6 cellular contexts compared by ENCODE assay signal in genomic region chr6:147651-148050, GRCh38.
DNase-seq lines count a peak whose midpoint lies in the region; ATAC-seq, FAIRE-seq and TF ChIP-seq lines count a peak whose summit lies in the region.
"Not testable (repeated sequence)": the region's sequence is repeated elsewhere in the genome, so short reads cannot be mapped to it uniquely, and the experiment has no call there.

No MANE protein-coding gene starts in this region.

- H3K4me1 ChIP-seq in K562 (replicated peaks in 1 of 2; ENCODE audit: control insufficient read depth in 2 of 2, insufficient read depth in 2 of 2, low read length in 2 of 2); HepG2 (ENCODE audit: insufficient read depth, low read length); testis: not testable (repeated sequence)

- not testable (repeated sequence) for H3K9me3 Mint-ChIP-seq in effector memory CD8-positive, alpha-beta T cell; stimulated activated effector memory CD8-positive, alpha-beta T cell treated with anti-CD3 and anti-CD28 coated beads, Interleukin-12 subunit alpha, Interleukin-12 subunit beta, amount 100 ng/mL, for 72 hours

- H3K27ac Mint-ChIP-seq in effector memory CD8-positive, alpha-beta T cell; stimulated activated effector memory CD8-positive, alpha-beta T cell treated with anti-CD3 and anti-CD28 coated beads, Interleukin-12 subunit alpha, Interleukin-12 subunit beta, amount 100 ng/mL, for 72 hours: not testable (repeated sequence)

- not testable (repeated sequence) for FAIRE-seq in K562 (lab: Jason Lieb, UNC); HepG2 (lab: Jason Lieb, UNC)

- H3K79me2 ChIP-seq in K562 (ENCODE audit: control insufficient read depth, insufficient read depth, low read length); HepG2 (ENCODE audit: insufficient read depth, low read length): not testable (repeated sequence)

- 93% methylated on average over 4 of the region's 5 CpGs for WGBS in K562 (ENCODE audit: insufficient coverage, low coverage, missing lambda C conversion rate)
- WGBS in HepG2 (ENCODE audit: low lambda C conversion rate), result 100% methylated on average over 5 of the region's 5 CpGs
- WGBS in testis, 2 donors, result 94% methylated on average over 4 of the region's 5 CpGs; no CpG with 5 or more reads in 1 of the 2 donors

- POLR2A ChIA-PET in K562 (lab: Yijun Ruan, JAX); HepG2 (lab: Yijun Ruan, JAX): not testable (repeated sequence)

- not testable (repeated sequence) for H3K4me1 Mint-ChIP-seq in effector memory CD8-positive, alpha-beta T cell (ENCODE audit: low read depth in 2 of 2); stimulated activated effector memory CD8-positive, alpha-beta T cell treated with anti-CD3 and anti-CD28 coated beads, Interleukin-12 subunit alpha, Interleukin-12 subunit beta, amount 100 ng/mL, for 72 hours

- not testable (repeated sequence) for BruUV-seq in K562 (replicated peaks; lab: Mats Ljungman, UMichigan); HepG2 (replicated peaks; lab: Mats Ljungman, UMichigan)

- not testable (repeated sequence) for H3K27me3 ChIP-seq in K562 (ENCODE audit: control insufficient read depth in 2 of 2, insufficient read depth in 2 of 2, low read length in 2 of 2); HepG2 (ENCODE audit: control insufficient read depth in 1 of 2, insufficient read depth in 2 of 2, low read length in 2 of 2); testis

- intact Hi-C loops in K562 (cut with micrococcal nuclease); HepG2 (cut with micrococcal nuclease; ENCODE audit: unreplicated experiment); testis (cut with DNase I; ENCODE audit: low total_unique reads): not testable (repeated sequence)

- ATAC-seq in K562, result not testable (repeated sequence)
- ATAC-seq in effector memory CD8-positive, alpha-beta T cell (replicated peaks), result peak; percentile 47
- peak; percentile 40 for ATAC-seq in HepG2
- peak; percentile 57 for ATAC-seq in stimulated activated effector memory CD8-positive, alpha-beta T cell treated with anti-CD3 and anti-CD28 coated beads, Interleukin-12 subunit alpha, Interleukin-12 subunit beta, amount 100 ng/mL, for 72 hours

- H3K36me3 ChIP-seq in K562 (ENCODE audit: control insufficient read depth, insufficient read depth, low read length); HepG2 (replicated peaks in 1 of 2; ENCODE audit: control insufficient read depth in 1 of 2, insufficient read depth in 2 of 2, low read length in 2 of 2); testis (ENCODE audit: low read depth, missing control alignments): not testable (repeated sequence)

- H3K9me1 ChIP-seq in K562 (ENCODE audit: control insufficient read depth, insufficient read depth, low read length), result not testable (repeated sequence)

- TF ChIP-seq CTCF in K562 (IDR thresholded peaks at IDR 0.05 in 2 of 3, conservative IDR thresholded peaks at IDR 0.05 in 1 of 3; ENCODE audit: insufficient read depth in 2 of 3, low read depth in 1 of 3, low read length in 3 of 3); HepG2 (CRISPR knock-in tag; IDR thresholded peaks at IDR 0.05); testis (IDR thresholded peaks at IDR 0.05): not testable (repeated sequence)

- in situ Hi-C loops in K562 (cut with MboI); HepG2 (cut with HindIII; ENCODE audit: extremely low pct_ligation_motif_present, low pct_unique_long_range_greater_than_20kb): not testable (repeated sequence)

- TF ChIP-seq EP300 in K562 (IDR thresholded peaks at IDR 0.05; ENCODE audit: low read length); HepG2 (IDR thresholded peaks at IDR 0.05; ENCODE audit: low read depth in 2 of 2, low read length in 2 of 2); HepG2 (CRISPR knock-in tag; IDR thresholded peaks at IDR 0.05; ENCODE audit: borderline replicate concordance): not testable (repeated sequence)

- H3K4me2 ChIP-seq in K562 (ENCODE audit: insufficient read depth, low read length); HepG2 (ENCODE audit: low read depth, low read length): not testable (repeated sequence)

- peaks cover 8 to 11% of the 10 kb centered on the region in 2 donors for H3K27me3 Mint-ChIP-seq in effector memory CD8-positive, alpha-beta T cell

- not testable (repeated sequence) for H3K27ac ChIP-seq in K562 (ENCODE audit: extremely low read depth, low read depth, low read length); HepG2 (ENCODE audit: extremely low read length, insufficient read depth, low read length); testis

- not testable (repeated sequence) for TF ChIP-seq POLR2A in K562 (conservative IDR thresholded peaks at IDR 0.05); HepG2 (IDR thresholded peaks at IDR 0.05; ENCODE audit: insufficient read depth in 1 of 2, low read depth in 2 of 2, low read length in 2 of 2); testis (IDR thresholded peaks at IDR 0.05)

- CTCF ChIA-PET in K562 (lab: Yijun Ruan, JAX; ENCODE audit: low intra/inter-chr PET ratio), result not testable (repeated sequence)
- CTCF ChIA-PET in HepG2 (lab: Yijun Ruan, JAX; ENCODE audit: low intra/inter-chr PET ratio, low total read pairs), result interaction anchor here (1.2 kb wide), 1 partner anchor 41 kb away, joined by 3 read pairs; no protein-coding TSS in a partner anchor

- DNase-seq in RPMI8226, result peak; percentile 21
- not testable (repeated sequence) for DNase-seq in K562 (ENCODE audit: extremely low read depth in 1 of 4, low spot score in 3 of 4); effector memory CD8-positive, alpha-beta T cell; HepG2 (ENCODE audit: low spot score); stimulated activated effector memory CD8-positive, alpha-beta T cell treated with anti-CD3 and anti-CD28 coated beads, Interleukin-12 subunit alpha, Interleukin-12 subunit beta, amount 100 ng/mL, for 72 hours (ENCODE audit: low spot score in 2 of 2); testis

- H3K9me3 ChIP-seq in K562 (replicated peaks; ENCODE audit: control insufficient read depth, insufficient read depth, low read depth, low read length), result peaks cover 12% of the 10 kb centered on the region
- H3K9me3 ChIP-seq in HepG2 (ENCODE audit: low read length), result peaks cover 13% of the 10 kb centered on the region
- not testable (repeated sequence) for H3K9me3 ChIP-seq in testis

- not testable (repeated sequence) for H2AFZ ChIP-seq in K562 (ENCODE audit: low read depth, low read length); HepG2 (ENCODE audit: low read length)

- not testable (repeated sequence) for H4K20me1 ChIP-seq in K562 (replicated peaks; ENCODE audit: control insufficient read depth, insufficient read depth, low read length); HepG2 (ENCODE audit: insufficient read depth, low read length)

- H3K9ac ChIP-seq in K562 (ENCODE audit: insufficient read depth in 1 of 2, low read depth in 2 of 2, low read length in 2 of 2); HepG2 (ENCODE audit: insufficient read depth, low read depth, low read length): not testable (repeated sequence)

- TF ChIP-seq RAD21 in K562 (CRISPR knock-in tag; conservative IDR thresholded peaks at IDR 0.05 in 1 of 2, IDR thresholded peaks at IDR 0.05 in 1 of 2); HepG2 (CRISPR knock-in tag; IDR thresholded peaks at IDR 0.05): not testable (repeated sequence)

- H3K36me3 Mint-ChIP-seq in effector memory CD8-positive, alpha-beta T cell (ENCODE audit: insufficient read depth); stimulated activated effector memory CD8-positive, alpha-beta T cell treated with anti-CD3 and anti-CD28 coated beads, Interleukin-12 subunit alpha, Interleukin-12 subunit beta, amount 100 ng/mL, for 72 hours: not testable (repeated sequence)

- H3K4me3 Mint-ChIP-seq in effector memory CD8-positive, alpha-beta T cell; stimulated activated effector memory CD8-positive, alpha-beta T cell treated with anti-CD3 and anti-CD28 coated beads, Interleukin-12 subunit alpha, Interleukin-12 subunit beta, amount 100 ng/mL, for 72 hours: not testable (repeated sequence)

- H3K4me3 ChIP-seq in K562; HepG2 (replicated peaks in 1 of 3; ENCODE audit: insufficient read depth in 1 of 3, low read depth in 2 of 3, low read length in 3 of 3): not testable (repeated sequence)
- H3K4me3 ChIP-seq in testis, result peak overlapping the region; percentile 39 to 57

TF ChIP-seq in K562, 482 proteins besides CTCF, POLR2A, EP300 and RAD21:
- TF ChIP-seq CREBBP (IDR thresholded peaks at IDR 0.05; ENCODE audit: low read depth, low read length), result peak; percentile 89

TF ChIP-seq in HepG2, 621 proteins besides CTCF, POLR2A, EP300 and RAD21:
- TF ChIP-seq PCBP2 (optimal IDR thresholded peaks at IDR 0.05; ENCODE audit: low read depth, low read length, poor library complexity, severe bottlenecking), result peak; percentile 99
TF ChIP-seq in HepG2: peak in this region for 1; not testable (repeated sequence) for 620.
